12 cellular contexts compared by ENCODE assay signal in genomic region chr2:217160978-217161973, GRCh38.
A peak's percentile ranks its signal among the peaks of the same experiment; 100 is the strongest.
DNase-seq lines count a peak whose midpoint lies in the region; FAIRE-seq and TF ChIP-seq lines count a peak whose summit lies in the region.
"Had no signal": no experiment of that assay in that cellular context is flagged by ENCODE, and none has a peak within 500 bp of the region (broad histone marks: within the 10 kb centered on the region; RNA-seq: fewer than 3 reads in every experiment).

No MANE protein-coding gene starts in this region.

- no peaks in the 10 kb centered on the region for H3K27me3 Mint-ChIP-seq in activated CD4-positive, alpha-beta T cell treated with anti-CD3 and anti-CD28 coated beads, Interleukin-2, amount 10 ng/mL, durations not matched to agents 24 days and 14 days

- POLR2A ChIA-PET in endothelial cell of umbilical vein (lab: Charles Lee), result interaction anchor here (0.6 kb wide), 2 partner anchors 18 to 165 kb away, joined by 3 to 5 read pairs; no protein-coding TSS in a partner anchor

- TF ChIP-seq CTCF in endothelial cell of umbilical vein (IDR thresholded peaks at IDR 0.05; ENCODE audit: extremely low read depth in 1 of 2, insufficient read depth in 1 of 2, low read depth in 1 of 2, low read length in 2 of 2), result no peak
- no peak for TF ChIP-seq CTCF in smooth muscle cell (IDR thresholded peaks at IDR 0.05; ENCODE audit: borderline replicate concordance, insufficient read depth, poor library complexity, severe bottlenecking)
- TF ChIP-seq CTCF in vagina (IDR thresholded peaks at IDR 0.05), result no peak

- intact Hi-C loops in activated CD4-positive, alpha-beta T cell treated with anti-CD3 and anti-CD28 coated beads, Interleukin-2, amount 10 ng/mL, durations not matched to agents 24 days and 14 days (cut with micrococcal nuclease), result loop anchor here (5.0 kb wide), 2 partner anchors 74 to 304 kb away; no protein-coding TSS in a partner anchor
- intact Hi-C loops in endothelial cell of umbilical vein (cut with micrococcal nuclease) (loop anchor here (1.0 kb wide), 1 partner anchor 116 kb away; no protein-coding TSS in a partner anchor), vagina (cut with DNase I) (loop anchor here (10.0 kb wide), 1 partner anchor 466 kb away; the partner anchor contains the start of gene IGFBP5)

- H3K36me3 Mint-ChIP-seq in activated CD4-positive, alpha-beta T cell treated with anti-CD3 and anti-CD28 coated beads, Interleukin-2, amount 10 ng/mL, durations not matched to agents 24 days and 14 days (ENCODE audit: low read depth), result no peaks in the 10 kb centered on the region

- DNase-seq in activated CD4-positive, alpha-beta T cell treated with anti-CD3 and anti-CD28 coated beads, Interleukin-2, amount 10 ng/mL, durations not matched to agents 24 days and 14 days, result peak; percentile 20
- DNase-seq in activated CD4-positive, alpha-beta T cell treated with anti-CD3 and anti-CD28 coated beads, Interleukin-2, amount 50 U/mL, for 1 hour, result no peak
- peak; percentile 31 for DNase-seq in NOMO-1 treated with dmso at 0.1 percent for 144 hours (lab: John Stamatoyannopoulos, UW; ENCODE audit: unreplicated experiment)
- peak; percentile 93 for DNase-seq in endothelial cell of umbilical vein (ENCODE audit: low read depth, low spot score)
- no peak for DNase-seq in smooth muscle cell (lab: John Stamatoyannopoulos, UW; ENCODE audit: unreplicated experiment)
- DNase-seq in activated naive CD4-positive, alpha-beta T cell (lab: John Stamatoyannopoulos, UW), result no peak
- no peak for DNase-seq in vagina (ENCODE audit: extremely low spot score in 2 of 2)
- DNase-seq in stimulated activated CD4-positive, alpha-beta T cell treated with anti-CD3 and anti-CD28 coated beads, Interleukin-1b, Interleukin-23, amount 100 ng/mL, for 48 hours, result no peak
- DNase-seq: NCI-H1092, right lobe of liver, T-helper 2 cell, transverse colon had no signal

- H4K20me1 ChIP-seq in endothelial cell of umbilical vein (replicated peaks; ENCODE audit: control insufficient read depth, extremely low read depth, insufficient read depth, low read length) (no peaks in the 10 kb centered on the region), smooth muscle cell (ENCODE audit: low read depth) (no peaks in the 10 kb centered on the region)

- H3K4me1 Mint-ChIP-seq in activated CD4-positive, alpha-beta T cell treated with anti-CD3 and anti-CD28 coated beads, Interleukin-2, amount 10 ng/mL, durations not matched to agents 24 days and 14 days, result peaks cover 24% of the 10 kb centered on the region

- WGBS in smooth muscle cell (ENCODE audit: low lambda C conversion rate), result 68% methylated on average over 9 of the region's 9 CpGs

- H3K4me2 ChIP-seq in endothelial cell of umbilical vein (ENCODE audit: insufficient read depth, low read length), result peak overlapping the region; percentile 24
- H3K4me2 ChIP-seq in smooth muscle cell, result peak overlapping the region; percentile 76

- H3K79me2 ChIP-seq in endothelial cell of umbilical vein (ENCODE audit: control insufficient read depth, insufficient read depth, low read length) (no peaks in the 10 kb centered on the region), smooth muscle cell (ENCODE audit: low read depth) (no peaks in the 10 kb centered on the region)

- H2AFZ ChIP-seq in endothelial cell of umbilical vein (ENCODE audit: low read depth, low read length), result no peak overlapping the region
- no peak overlapping the region for H2AFZ ChIP-seq in smooth muscle cell (ENCODE audit: low read depth)

- dilution Hi-C loops in endothelial cell of umbilical vein (cut with MboI; ENCODE audit: extremely low pct_ligation_motif_present, low sequenced_read_pairs), result loop anchor here (25.0 kb wide), 1 partner anchor 326 kb away; no protein-coding TSS in a partner anchor

- peak overlapping the region; percentile 12 for H3K4me3 Mint-ChIP-seq in activated CD4-positive, alpha-beta T cell treated with anti-CD3 and anti-CD28 coated beads, Interleukin-2, amount 10 ng/mL, durations not matched to agents 24 days and 14 days

- no TSS peak for BruUV-seq in endothelial cell of umbilical vein (replicated peaks; lab: Mats Ljungman, UMichigan)

- H3K9ac ChIP-seq in endothelial cell of umbilical vein (replicated peaks; ENCODE audit: extremely low read depth, insufficient read depth, low read length) (no peak overlapping the region), smooth muscle cell (ENCODE audit: low read depth) (peak overlapping the region; percentile 84)

- FAIRE-seq in endothelial cell of umbilical vein (lab: Jason Lieb, UNC), result peak; percentile 26

- no peaks in the 10 kb centered on the region for H3K9me1 ChIP-seq in endothelial cell of umbilical vein (replicated peaks; ENCODE audit: control insufficient read depth, extremely low read depth, insufficient read depth, low read length)

- H3K4me1 ChIP-seq in endothelial cell of umbilical vein (ENCODE audit: control insufficient read depth, extremely low read depth, insufficient read depth, low read length), result peaks cover 7% of the 10 kb centered on the region
- peaks cover 34% of the 10 kb centered on the region for H3K4me1 ChIP-seq in smooth muscle cell (ENCODE audit: low read depth)
- no peaks in the 10 kb centered on the region for H3K4me1 ChIP-seq in vagina
- H3K4me1 ChIP-seq: right lobe of liver had no signal

- peak; percentile 23 for TF ChIP-seq POLR2A in endothelial cell of umbilical vein (IDR thresholded peaks at IDR 0.05; ENCODE audit: low read depth, low read length)
- no peak for TF ChIP-seq POLR2A in vagina (IDR thresholded peaks at IDR 0.05)

- H3K36me3 ChIP-seq in endothelial cell of umbilical vein (ENCODE audit: control insufficient read depth in 2 of 2, extremely low read depth in 1 of 2, insufficient read depth in 2 of 2, low read length in 2 of 2) (no peaks in the 10 kb centered on the region), smooth muscle cell (ENCODE audit: low read depth) (no peaks in the 10 kb centered on the region), vagina (no peaks in the 10 kb centered on the region)
- H3K36me3 ChIP-seq: right lobe of liver, transverse colon had no signal

- H3K9me3 ChIP-seq in endothelial cell of umbilical vein (replicated peaks; ENCODE audit: control insufficient read depth, insufficient read depth, low read length) (no peaks in the 10 kb centered on the region), smooth muscle cell (replicated peaks; ENCODE audit: low read depth) (no peaks in the 10 kb centered on the region), vagina (no peaks in the 10 kb centered on the region)
- H3K9me3 ChIP-seq: right lobe of liver, transverse colon had no signal

- peak overlapping the region; percentile 12 for H3K27ac Mint-ChIP-seq in activated CD4-positive, alpha-beta T cell treated with anti-CD3 and anti-CD28 coated beads, Interleukin-2, amount 10 ng/mL, durations not matched to agents 24 days and 14 days

- H3K9me3 Mint-ChIP-seq in activated CD4-positive, alpha-beta T cell treated with anti-CD3 and anti-CD28 coated beads, Interleukin-2, amount 10 ng/mL, durations not matched to agents 24 days and 14 days, result peaks cover 5% of the 10 kb centered on the region

- H3K27me3 ChIP-seq in endothelial cell of umbilical vein (ENCODE audit: control insufficient read depth in 2 of 2, insufficient read depth in 2 of 2, low read length in 2 of 2) (peaks cover 10 to 12% of the 10 kb centered on the region in 2 experiments), smooth muscle cell (ENCODE audit: low read depth) (no peaks in the 10 kb centered on the region), vagina (no peaks in the 10 kb centered on the region)
- H3K27me3 ChIP-seq: right lobe of liver, transverse colon had no signal

- no peak overlapping the region for H3K27ac ChIP-seq in endothelial cell of umbilical vein (ENCODE audit: insufficient read depth, low read depth, low read length)
- peak overlapping the region; percentile 98 for H3K27ac ChIP-seq in smooth muscle cell (ENCODE audit: low read depth)
- no peak overlapping the region for H3K27ac ChIP-seq in vagina
- H3K27ac ChIP-seq: right lobe of liver had no signal

- peaks cover 5% of the 10 kb centered on the region for H3F3A ChIP-seq in smooth muscle cell (ENCODE audit: low read depth)

- CTCF ChIA-PET in endothelial cell of umbilical vein (lab: Charles Lee), result interaction anchor here (0.6 to 2.1 kb wide), 5 partner anchors 12 to 940 kb away, joined by 3 to 7 read pairs (median 3); no protein-coding TSS in a partner anchor

- no peak overlapping the region for H3K4me3 ChIP-seq in endothelial cell of umbilical vein (replicated peaks in 1 of 3; ENCODE audit: insufficient read depth in 1 of 3, low read depth in 1 of 3, low read length in 3 of 3)
- no peak overlapping the region for H3K4me3 ChIP-seq in smooth muscle cell
- no peak overlapping the region for H3K4me3 ChIP-seq in vagina
- H3K4me3 ChIP-seq: right lobe of liver, transverse colon had no signal

TF ChIP-seq in endothelial cell of umbilical vein, 7 proteins besides CTCF, POLR2A, EP300 and RAD21:
- peak; percentile 17 for TF ChIP-seq GATA2 (IDR thresholded peaks at IDR 0.05; ENCODE audit: insufficient read depth, insufficient read length, low read depth, low read length)
- no peak for TF ChIP-seq POLR2AphosphoS5 (IDR thresholded peaks at IDR 0.05; ENCODE audit: insufficient read depth, low read depth, low read length)
- TF ChIP-seq MYC (IDR thresholded peaks at IDR 0.05; ENCODE audit: low read depth, low read length), result no peak
- peak; percentile 9 for TF ChIP-seq FOS (IDR thresholded peaks at IDR 0.05; ENCODE audit: borderline replicate concordance, insufficient read depth, low read length)
- no peak for TF ChIP-seq EZH2 (IDR thresholded peaks at IDR 0.05; ENCODE audit: borderline replicate concordance, low read depth, low read length, severe bottlenecking)
- no peak for TF ChIP-seq JUN (IDR thresholded peaks at IDR 0.05; ENCODE audit: borderline replicate concordance, insufficient read depth, insufficient read length, low read depth)

Comparison
In these comparisons a context has a peak if more than half of its experiments do, and no peak if none do; other contexts are left out.
1. DNase-seq: peak in activated CD4-positive, alpha-beta T cell treated with anti-CD3 and anti-CD28 coated beads, Interleukin-2, amount 10 ng/mL, durations not matched to agents 24 days and 14 days (single experiment), NOMO-1 treated with dmso at 0.1 percent for 144 hours (single experiment) and endothelial cell of umbilical vein (single experiment); none in activated CD4-positive, alpha-beta T cell treated with anti-CD3 and anti-CD28 coated beads, Interleukin-2, amount 50 U/mL, for 1 hour (single experiment), smooth muscle cell (single experiment), activated naive CD4-positive, alpha-beta T cell (0 of 4), vagina (0 of 2) and stimulated activated CD4-positive, alpha-beta T cell treated with anti-CD3 and anti-CD28 coated beads, Interleukin-1b, Interleukin-23, amount 100 ng/mL, for 48 hours (single experiment).